ENCODE assay signal across 1 cellular context in genomic region chr7:27165655-27166474, GRCh38.
A peak's percentile ranks its signal among the peaks of the same experiment; 100 is the strongest.
TF ChIP-seq lines count a peak whose summit lies in the region.

No MANE protein-coding gene starts in this region.

TF ChIP-seq in GM23338, 12 proteins besides CTCF, POLR2A, EP300 and RAD21 (continued from another document):
- TF ChIP-seq ZNF462 (CRISPR knock-in tag; IDR thresholded peaks at IDR 0.05) (no peak), ZNF114 (CRISPR knock-in tag; IDR thresholded peaks at IDR 0.05) (no peak), EZH2phosphoT487 (IDR thresholded peaks at IDR 0.05; ENCODE audit: unreplicated experiment) (peak; percentile 98), REST (IDR thresholded peaks at IDR 0.05; ENCODE audit: unreplicated experiment) (no peak)
